17 cellular contexts compared by ENCODE assay signal in genomic region chr9:132506907-132507669, GRCh38.
DNase-seq lines count a peak whose midpoint lies in the region; ATAC-seq and TF ChIP-seq lines count a peak whose summit lies in the region.
"Had no signal": no experiment of that assay in that cellular context is flagged by ENCODE, and none has a peak within 500 bp of the region (broad histone marks: within the 10 kb centered on the region; RNA-seq: fewer than 3 reads in every experiment).

No MANE protein-coding gene starts in this region.

- no peak overlapping the region for H3K4me3 Mint-ChIP-seq in activated CD8-positive, alpha-beta T cell treated with anti-CD3 and anti-CD28 coated beads, Interleukin-2, amount 10 ng/mL, durations not matched to agents 7 days and 5 days
- H3K4me3 Mint-ChIP-seq in activated CD8-positive, alpha-beta T cell treated with anti-CD3 and anti-CD28 coated beads for 36 hours = no peak overlapping the region
- peak overlapping the region in 1 of 2 donors; percentile 51 for H3K4me3 Mint-ChIP-seq in effector memory CD8-positive, alpha-beta T cell
- no peak overlapping the region for H3K4me3 Mint-ChIP-seq in type B pancreatic cell
- H3K4me3 Mint-ChIP-seq: CD8-positive, alpha-beta T cell; memory B cell; naive B cell; T-helper 1 cell treated with Interleukin-12 subunit alpha and Interleukin-12 subunit beta and Interleukin-4 antibody, amounts not matched to agents 30 μg/mL and 1 μg/mL, for 36 hours had no signal

- CTCF ChIA-PET in activated CD8-positive, alpha-beta T cell treated with anti-CD3 and anti-CD28 coated beads, Interleukin-2, amount 10 ng/mL, durations not matched to agents 7 days and 5 days (lab: Charles Lee) = interaction anchor here (0.7 to 3.7 kb wide), 13 partner anchors 8 to 293 kb away, joined by 3 to 38 read pairs (median 4); no protein-coding TSS in a partner anchor
- CTCF ChIA-PET in activated CD8-positive, alpha-beta T cell treated with anti-CD3 and anti-CD28 coated beads for 36 hours (lab: Charles Lee) = interaction anchor here (0.7 to 5.1 kb wide), 18 partner anchors 8 to 295 kb away, joined by 3 to 42 read pairs (median 4); no protein-coding TSS in a partner anchor

- no peaks in the 10 kb centered on the region for H3K36me3 ChIP-seq in breast epithelium

- ATAC-seq in activated CD8-positive, alpha-beta T cell treated with anti-CD3 and anti-CD28 coated beads, Interleukin-2, amount 10 ng/mL, durations not matched to agents 7 days and 5 days = no peak
- ATAC-seq in activated CD8-positive, alpha-beta T cell treated with anti-CD3 and anti-CD28 coated beads for 36 hours = no peak
- ATAC-seq in effector memory CD8-positive, alpha-beta T cell (replicated peaks) = peak; percentile 55
- no peak for ATAC-seq in GM18520 (IDR thresholded peaks at IDR 0.05; ENCODE audit: unreplicated experiment)

- no peak overlapping the region for H3K27ac ChIP-seq in breast epithelium
- H3K27ac ChIP-seq: A549, dorsolateral prefrontal cortex, foreskin keratinocyte had no signal

- H3K4me3 ChIP-seq in breast epithelium = no peak overlapping the region
- H3K4me3 ChIP-seq: A549, dorsolateral prefrontal cortex, K562 had no signal

- H3K4me1 ChIP-seq in breast epithelium = no peaks in the 10 kb centered on the region
- H3K4me1 ChIP-seq: A549, foreskin keratinocyte had no signal

- TF ChIP-seq CTCF in activated CD8-positive, alpha-beta T cell treated with anti-CD3 and anti-CD28 coated beads for 36 hours (IDR thresholded peaks at IDR 0.05) = no peak
- TF ChIP-seq CTCF in type B pancreatic cell (conservative IDR thresholded peaks at IDR 0.05) (no peak), breast epithelium (IDR thresholded peaks at IDR 0.05) (no peak)

- POLR2A ChIA-PET in activated CD8-positive, alpha-beta T cell treated with anti-CD3 and anti-CD28 coated beads, Interleukin-2, amount 10 ng/mL, durations not matched to agents 7 days and 5 days (lab: Charles Lee) = no interaction called here
- POLR2A ChIA-PET in activated CD8-positive, alpha-beta T cell treated with anti-CD3 and anti-CD28 coated beads for 36 hours (lab: Charles Lee) = interaction anchor here (1.0 kb wide), 1 partner anchor 151 kb away, joined by 3 read pairs; no protein-coding TSS in a partner anchor

- peak overlapping the region; percentile 71 for H3K27ac Mint-ChIP-seq in activated CD8-positive, alpha-beta T cell treated with anti-CD3 and anti-CD28 coated beads, Interleukin-2, amount 10 ng/mL, durations not matched to agents 7 days and 5 days
- H3K27ac Mint-ChIP-seq in activated CD8-positive, alpha-beta T cell treated with anti-CD3 and anti-CD28 coated beads for 36 hours = no peak overlapping the region
- no peak overlapping the region for H3K27ac Mint-ChIP-seq in effector memory CD8-positive, alpha-beta T cell
- peak overlapping the region; percentile 42 for H3K27ac Mint-ChIP-seq in type B pancreatic cell
- H3K27ac Mint-ChIP-seq: CD8-positive, alpha-beta T cell; memory B cell; T-helper 1 cell treated with Interleukin-12 subunit alpha and Interleukin-12 subunit beta and Interleukin-4 antibody, amounts not matched to agents 30 μg/mL and 1 μg/mL, for 36 hours had no signal

- H3K36me3 Mint-ChIP-seq in activated CD8-positive, alpha-beta T cell treated with anti-CD3 and anti-CD28 coated beads, Interleukin-2, amount 10 ng/mL, durations not matched to agents 7 days and 5 days (ENCODE audit: low read depth) = no peaks in the 10 kb centered on the region
- no peaks in the 10 kb centered on the region for H3K36me3 Mint-ChIP-seq in activated CD8-positive, alpha-beta T cell treated with anti-CD3 and anti-CD28 coated beads for 36 hours (ENCODE audit: low read depth)
- H3K36me3 Mint-ChIP-seq in effector memory CD8-positive, alpha-beta T cell (ENCODE audit: insufficient read depth) = no peaks in the 10 kb centered on the region
- no peaks in the 10 kb centered on the region for H3K36me3 Mint-ChIP-seq in type B pancreatic cell
- H3K36me3 Mint-ChIP-seq: CD8-positive, alpha-beta T cell; memory B cell; naive B cell had no signal

- DNase-seq in activated CD8-positive, alpha-beta T cell treated with anti-CD3 and anti-CD28 coated beads, Interleukin-2, amount 10 ng/mL, durations not matched to agents 7 days and 5 days = no peak
- no peak for DNase-seq in activated CD8-positive, alpha-beta T cell treated with anti-CD3 and anti-CD28 coated beads for 36 hours
- DNase-seq in SIG-M5 treated with dmso at 0.1 percent for 504 hours (lab: John Stamatoyannopoulos, UW; ENCODE audit: unreplicated experiment) (peak; percentile 14), type B pancreatic cell (ENCODE audit: extremely low spot score, unreplicated experiment) (no peak), iPS-NIHi11 (ENCODE audit: low spot score) (no peak), breast epithelium (ENCODE audit: low spot score in 2 of 2) (no peak)
- DNase-seq in effector memory CD8-positive, alpha-beta T cell = no peak
- DNase-seq: activated gamma-delta T cell had no signal

- H3K9me3 Mint-ChIP-seq in activated CD8-positive, alpha-beta T cell treated with anti-CD3 and anti-CD28 coated beads, Interleukin-2, amount 10 ng/mL, durations not matched to agents 7 days and 5 days (ENCODE audit: insufficient read depth) = no peaks in the 10 kb centered on the region
- no peaks in the 10 kb centered on the region for H3K9me3 Mint-ChIP-seq in activated CD8-positive, alpha-beta T cell treated with anti-CD3 and anti-CD28 coated beads for 36 hours
- H3K9me3 Mint-ChIP-seq in effector memory CD8-positive, alpha-beta T cell = no peaks in the 10 kb centered on the region
- H3K9me3 Mint-ChIP-seq in type B pancreatic cell = no peaks in the 10 kb centered on the region
- H3K9me3 Mint-ChIP-seq: CD8-positive, alpha-beta T cell; memory B cell; naive B cell; T-helper 1 cell treated with Interleukin-12 subunit alpha and Interleukin-12 subunit beta and Interleukin-4 antibody, amounts not matched to agents 30 μg/mL and 1 μg/mL, for 36 hours had no signal

- H3K27me3 ChIP-seq in breast epithelium = peaks cover 0 to 26% of the 10 kb centered on the region in 2 donors

- H3K9me3 ChIP-seq in breast epithelium = no peaks in the 10 kb centered on the region
- H3K9me3 ChIP-seq: A549 had no signal

- no peak for TF ChIP-seq POLR2A in breast epithelium (IDR thresholded peaks at IDR 0.05)

- H3K27me3 Mint-ChIP-seq in activated CD8-positive, alpha-beta T cell treated with anti-CD3 and anti-CD28 coated beads, Interleukin-2, amount 10 ng/mL, durations not matched to agents 7 days and 5 days (ENCODE audit: low read depth) = peaks cover 23% of the 10 kb centered on the region
- H3K27me3 Mint-ChIP-seq in activated CD8-positive, alpha-beta T cell treated with anti-CD3 and anti-CD28 coated beads for 36 hours = peaks cover 24% of the 10 kb centered on the region
- H3K27me3 Mint-ChIP-seq in effector memory CD8-positive, alpha-beta T cell = peaks cover 32 to 34% of the 10 kb centered on the region in 2 donors
- peaks cover 77% of the 10 kb centered on the region for H3K27me3 Mint-ChIP-seq in type B pancreatic cell

- H3K4me1 Mint-ChIP-seq in activated CD8-positive, alpha-beta T cell treated with anti-CD3 and anti-CD28 coated beads, Interleukin-2, amount 10 ng/mL, durations not matched to agents 7 days and 5 days (ENCODE audit: low read depth) = peaks cover 23% of the 10 kb centered on the region
- H3K4me1 Mint-ChIP-seq in activated CD8-positive, alpha-beta T cell treated with anti-CD3 and anti-CD28 coated beads for 36 hours (ENCODE audit: low read depth) = peaks cover 3% of the 10 kb centered on the region
- peaks cover 5 to 17% of the 10 kb centered on the region in 2 donors for H3K4me1 Mint-ChIP-seq in effector memory CD8-positive, alpha-beta T cell (ENCODE audit: low read depth in 2 of 2)
- H3K4me1 Mint-ChIP-seq in type B pancreatic cell (ENCODE audit: unreplicated experiment) = peaks cover 19% of the 10 kb centered on the region

- intact Hi-C loops in activated CD8-positive, alpha-beta T cell treated with anti-CD3 and anti-CD28 coated beads for 36 hours (cut with micrococcal nuclease) = loop anchor here (5.0 to 10.0 kb wide), 3 partner anchors 70 to 298 kb away; partner anchors contain the start of gene CFAP77
- intact Hi-C loops in breast epithelium (cut with DNase I; ENCODE audit: low total_unique reads) = no loop called here

Comparison
In these comparisons a context has a peak if more than half of its experiments do, and no peak if none do; other contexts are left out.
1. H3K27ac Mint-ChIP-seq: peak in activated CD8-positive, alpha-beta T cell treated with anti-CD3 and anti-CD28 coated beads, Interleukin-2, amount 10 ng/mL, durations not matched to agents 7 days and 5 days (single experiment) and type B pancreatic cell (single experiment); none in activated CD8-positive, alpha-beta T cell treated with anti-CD3 and anti-CD28 coated beads for 36 hours (single experiment) and effector memory CD8-positive, alpha-beta T cell (0 of 2).